ENCODE assay signal across 9 cellular contexts in genomic region chr17:50173335-50173941, GRCh38. TPM values are rescaled to one million over a fixed set of nuclear protein-coding genes. Genes with fewer than 3 reads are reported as not detected.
DNase-seq lines count a peak whose midpoint lies in the region; ATAC-seq and TF ChIP-seq lines count a peak whose summit lies in the region.
"Had no signal": no experiment of that assay in that cellular context is flagged by ENCODE, and none has a peak within 500 bp of the region (broad histone marks: within the 10 kb centered on the region; RNA-seq: fewer than 3 reads in every experiment).

No MANE protein-coding gene starts in this region.

- peak overlapping the region; percentile 22 for H3K9ac ChIP-seq in mesendoderm (ENCODE audit: low read length)

- H3K9me3 ChIP-seq in upper lobe of right lung: no peaks in the 10 kb centered on the region

- no peaks in the 10 kb centered on the region for H3K27me3 ChIP-seq in mesendoderm (ENCODE audit: insufficient read depth, low read length, poor library complexity)
- no peaks in the 10 kb centered on the region for H3K27me3 ChIP-seq in upper lobe of right lung
- no peaks in the 10 kb centered on the region for H3K27me3 ChIP-seq in dorsolateral prefrontal cortex

- H3K4ac ChIP-seq in mesendoderm (ENCODE audit: low read depth, low read length): no peak overlapping the region

- H3K36me3 ChIP-seq in mesendoderm (ENCODE audit: control insufficient read depth, insufficient read depth, low read length) (no peaks in the 10 kb centered on the region), upper lobe of right lung (no peaks in the 10 kb centered on the region)

- H3K79me2 ChIP-seq in mesendoderm (ENCODE audit: control insufficient read depth, insufficient read depth, low read length): no peaks in the 10 kb centered on the region

- H3K4me2 ChIP-seq in mesendoderm (ENCODE audit: low read length): no peak overlapping the region

- peak overlapping the region; percentile 40 for H4K5ac ChIP-seq in mesendoderm (ENCODE audit: low read length)

- TF ChIP-seq CTCF in upper lobe of right lung (IDR thresholded peaks at IDR 0.05) (no peak), dorsolateral prefrontal cortex (IDR thresholded peaks at IDR 0.05 in 54 of 56, conservative IDR thresholded peaks at IDR 0.05 in 2 of 56; ENCODE audit: low read depth in 1 of 56, partially characterized antibody in 56 of 56) (no peak)

- H3K4me1 ChIP-seq in mesendoderm (ENCODE audit: control insufficient read depth, low read depth, low read length) (peaks cover 5% of the 10 kb centered on the region), upper lobe of right lung (peaks cover 14% of the 10 kb centered on the region)

- WGBS in mesendoderm (ENCODE audit: extremely low coverage, insufficient coverage, low lambda C conversion rate): no CpG with 5 or more reads among the region's 10 CpGs

- no peak overlapping the region for H2BK120ac ChIP-seq in mesendoderm (ENCODE audit: low read depth, low read length)

- peak overlapping the region; percentile 57 for H3K23ac ChIP-seq in mesendoderm (ENCODE audit: low read length)

- H2BK15ac ChIP-seq in mesendoderm (replicated peaks; ENCODE audit: low read depth): no peak overlapping the region

- no peak overlapping the region for H3K18ac ChIP-seq in mesendoderm (ENCODE audit: low read length)

- DNase-seq in LHCN-M2 (ENCODE audit: low read depth): peak; percentile 90
- peak; percentile 43 for DNase-seq in epidermal melanocyte (ENCODE audit: insufficient read length, low spot score)
- peak; percentile 90 for DNase-seq in mesendoderm
- no peak for DNase-seq in upper lobe of right lung
- DNase-seq in dorsolateral prefrontal cortex: no peak
- DNase-seq in DMS114 treated with DMSO at 0.1 percent for 48 hours (lab: John Stamatoyannopoulos, UW; ENCODE audit: unreplicated experiment): no peak
- no peak for DNase-seq in T-helper 9 cell

- ATAC-seq in upper lobe of right lung (no peak), GM18873 (IDR thresholded peaks at IDR 0.05; ENCODE audit: low FRiP score, unreplicated experiment) (no peak)
- ATAC-seq: K562 had no signal

- H3K27ac ChIP-seq in mesendoderm (ENCODE audit: low read depth, low read length) (peak overlapping the region; percentile 30), upper lobe of right lung (peak overlapping the region; percentile 24), dorsolateral prefrontal cortex (peak overlapping the region in 2 of 59 donors; percentile 31 to 55)

- no peak overlapping the region for H3K4me3 ChIP-seq in mesendoderm (ENCODE audit: low read length)
- no peak overlapping the region for H3K4me3 ChIP-seq in upper lobe of right lung
- no peak overlapping the region for H3K4me3 ChIP-seq in dorsolateral prefrontal cortex
- H3K4me3 ChIP-seq: K562 had no signal

- intact Hi-C loops in upper lobe of right lung (cut with DNase I) (no loop called here), dorsolateral prefrontal cortex (cut with DNase I) (no loop called here)

- peak overlapping the region; percentile 71 for H3K56ac ChIP-seq in mesendoderm (ENCODE audit: low read length)

- H4K8ac ChIP-seq in mesendoderm (ENCODE audit: low read depth, low read length): no peak overlapping the region

- H2AK5ac ChIP-seq in mesendoderm (ENCODE audit: low read length): no peak overlapping the region

- no peak overlapping the region for H2BK5ac ChIP-seq in mesendoderm (ENCODE audit: low read length)

- no peaks in the 10 kb centered on the region for H3K79me1 ChIP-seq in mesendoderm (ENCODE audit: low read length)

RNA-seq across cellular contexts. Expression of gene SGCA, which starts 7.6 kb away (rescaled TPM):
- total RNA-seq in LHCN-M2 (2014; rRNA removed) (200 and 207 TPM in 2 replicates), upper lobe of right lung (27.8 TPM), dorsolateral prefrontal cortex (1 to 10 TPM in 57 of 120 experiments, under 1 TPM in 26, not detected in 37; 0.37 to 7.6 (median 1.3) TPM)
- 205 TPM for polyA plus RNA-seq in LHCN-M2 (2012)
- 0.07 TPM for polyA plus RNA-seq in mesendoderm (2013, experiment 1 of 2)
- 0.13 TPM for polyA plus RNA-seq in mesendoderm (2013, experiment 2 of 2)
- total RNA-seq: K562 had no signal
- polyA plus RNA-seq: K562 had no signal

RNA-seq across cellular contexts. Expression of gene PPP1R9B, which starts 23.0 kb away (rescaled TPM):
- 40.6 and 42.7 TPM in 2 replicates for total RNA-seq in LHCN-M2 (2014; rRNA removed)
- 35.2 TPM for polyA plus RNA-seq in LHCN-M2 (2012)
- polyA plus RNA-seq in mesendoderm (2013, experiment 1 of 2): 2.9 TPM
- polyA plus RNA-seq in mesendoderm (2013, experiment 2 of 2): 2.9 TPM
- total RNA-seq in upper lobe of right lung: 103 TPM
- 100 to 1,000 TPM in 118 of 120 experiments, 10 to 100 TPM in 2; 74.6 to 225 (median 160) TPM for total RNA-seq in dorsolateral prefrontal cortex

RNA-seq across cellular contexts. Expression of gene COL1A1, which starts 28.0 kb away (rescaled TPM):
- 339 and 356 TPM in 2 replicates for total RNA-seq in LHCN-M2 (2014; rRNA removed)
- polyA plus RNA-seq in LHCN-M2 (2012): 1,579 TPM
- polyA plus RNA-seq in mesendoderm (2013, experiment 1 of 2): 14.5 TPM
- polyA plus RNA-seq in mesendoderm (2013, experiment 2 of 2): 15.0 TPM
- total RNA-seq in upper lobe of right lung: 154 TPM
- total RNA-seq in dorsolateral prefrontal cortex: 10 to 100 TPM in 16 of 120 experiments, 1 to 10 TPM in 95, under 1 TPM in 9; 0.25 to 23.1 (median 3.3) TPM

RNA-seq across cellular contexts. Expression of gene SAMD14, which starts 43.5 kb away (rescaled TPM):
- 1.1 and 1.6 TPM in 2 replicates for total RNA-seq in LHCN-M2 (2014; rRNA removed)
- 2.3 TPM for polyA plus RNA-seq in LHCN-M2 (2012)
- 1.2 TPM for polyA plus RNA-seq in mesendoderm (2013, experiment 1 of 2)
- 1.1 TPM for polyA plus RNA-seq in mesendoderm (2013, experiment 2 of 2)
- 21.5 TPM for total RNA-seq in upper lobe of right lung
- 100 to 1,000 TPM in 2 of 120 experiments, 10 to 100 TPM in 118; 17.9 to 122 (median 58.2) TPM for total RNA-seq in dorsolateral prefrontal cortex

Comparison
In these comparisons a context has a peak if more than half of its experiments do, and no peak if none do; other contexts are left out.
1. DNase-seq: peak in LHCN-M2 (single experiment), epidermal melanocyte (single experiment) and mesendoderm (single experiment); none in upper lobe of right lung (single experiment), dorsolateral prefrontal cortex (0 of 10), DMS114 treated with DMSO at 0.1 percent for 48 hours (single experiment) and T-helper 9 cell (single experiment).